8 cellular contexts compared by ENCODE assay signal in the genomic region with DNA sequence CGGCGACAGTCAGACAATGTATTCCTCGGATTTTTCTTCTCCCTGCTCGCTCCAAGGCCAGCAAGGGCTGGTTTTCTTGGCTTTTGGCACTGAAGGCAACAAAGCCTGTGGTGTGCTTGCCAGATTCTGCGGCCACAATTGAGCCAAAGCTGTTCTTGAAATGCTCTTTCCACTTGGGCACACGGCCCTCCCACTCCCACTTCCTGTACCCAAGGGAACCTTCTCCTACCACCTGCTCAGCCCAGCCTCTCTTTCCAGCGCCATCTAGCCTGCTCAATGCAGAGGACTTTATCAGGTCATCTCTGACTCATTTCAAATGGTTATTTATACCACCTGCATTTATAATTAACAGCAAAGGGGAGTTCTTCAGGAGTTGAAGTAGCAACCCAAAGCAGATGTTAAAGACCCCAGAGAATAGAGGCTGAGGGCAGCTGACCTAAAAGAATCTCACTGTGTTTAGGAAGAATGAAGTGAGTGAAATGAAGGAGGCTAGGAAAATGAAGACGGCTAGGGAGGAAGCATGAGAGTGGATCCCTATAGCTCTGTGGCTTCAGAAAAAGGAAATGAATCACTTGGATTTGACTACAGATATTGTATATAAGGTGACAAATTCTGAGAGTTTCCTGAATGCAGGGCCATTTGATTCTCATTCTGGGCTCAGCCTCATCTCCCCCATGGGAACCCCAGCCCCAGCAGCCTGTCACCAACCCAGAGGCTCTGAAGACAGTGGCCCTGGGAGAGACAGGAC.
DNase-seq lines count a peak whose midpoint lies in the region; ATAC-seq and TF ChIP-seq lines count a peak whose summit lies in the region.

No MANE protein-coding gene starts in this region.

- H4K91ac ChIP-seq in mesenchymal stem cell (ENCODE audit: low read length) (no peak overlapping the region), H9 (ENCODE audit: insufficient read length, low read depth, low read length) (no peak overlapping the region)

- H3K23ac ChIP-seq in mesenchymal stem cell (ENCODE audit: low read length in 2 of 2) (no peak overlapping the region), H9 (ENCODE audit: insufficient read length, low read depth, low read length) (no peak overlapping the region)

- H4K20me1 ChIP-seq in H9 (ENCODE audit: control insufficient read depth, insufficient read depth, insufficient read length), result no peaks in the 10 kb centered on the region

- H3K9me3 ChIP-seq in mesenchymal stem cell (ENCODE audit: control insufficient read depth, low read length) (no peaks in the 10 kb centered on the region), H9 (ENCODE audit: control insufficient read depth, low read depth, low read length) (no peaks in the 10 kb centered on the region)

- no peaks in the 10 kb centered on the region for H3K79me2 ChIP-seq in H9 (ENCODE audit: insufficient read depth, low read length)

- H2BK15ac ChIP-seq in mesenchymal stem cell (ENCODE audit: low read depth, poor library complexity, severe bottlenecking) (no peak overlapping the region), H9 (ENCODE audit: low read depth, low read length) (no peak overlapping the region)

- peak overlapping the region in 1 of 3 experiments; percentile 62; a peak in 1 of 7 replicates for H3K27ac Mint-ChIP-seq in H9
- H3K27ac Mint-ChIP-seq in naive thymus-derived CD8-positive, alpha-beta T cell, result no peak overlapping the region

- peaks cover 3 to 6% of the 10 kb centered on the region in 2 experiments for H3K4me1 Mint-ChIP-seq in H9
- H3K4me1 Mint-ChIP-seq in naive thymus-derived CD8-positive, alpha-beta T cell, result no peaks in the 10 kb centered on the region

- no peak overlapping the region for H3K4me3 ChIP-seq in mesenchymal stem cell (ENCODE audit: insufficient read depth in 1 of 2, low read depth in 1 of 2, low read length in 2 of 2)

- H3K79me1 ChIP-seq in mesenchymal stem cell (replicated peaks; ENCODE audit: low read length, poor library complexity, severe bottlenecking) (no peaks in the 10 kb centered on the region), H9 (ENCODE audit: insufficient read depth, low read depth, low read length, poor library complexity, severe bottlenecking) (no peaks in the 10 kb centered on the region)

- no peak overlapping the region for H2AK5ac ChIP-seq in mesenchymal stem cell (ENCODE audit: low read length, severe bottlenecking)
- H2AK5ac ChIP-seq in H9 (ENCODE audit: insufficient read length, low read length), result no peak overlapping the region

- DNase-seq in DMS79 (lab: John Stamatoyannopoulos, UW) (peak; percentile 74), GM20000 (ENCODE audit: low spot score) (peak; percentile 21), SW480 (ENCODE audit: low spot score) (peak; percentile 50), mesenchymal stem cell (peak; percentile 32), H9 (no peak)
- DNase-seq in naive thymus-derived CD8-positive, alpha-beta T cell, result no peak

- H3K4me3 Mint-ChIP-seq in H9, result no peak overlapping the region
- no peak overlapping the region for H3K4me3 Mint-ChIP-seq in naive thymus-derived CD8-positive, alpha-beta T cell

- no peak overlapping the region for H3T11ph ChIP-seq in H9 (ENCODE audit: low read length)

- H2AFZ ChIP-seq in mesenchymal stem cell (ENCODE audit: low read depth, low read length) (no peak overlapping the region), H9 (ENCODE audit: low read length) (no peak overlapping the region)

- H3K4ac ChIP-seq in mesenchymal stem cell (ENCODE audit: low read depth in 1 of 2, low read length in 2 of 2), result no peak overlapping the region
- no peak overlapping the region for H3K4ac ChIP-seq in H9 (ENCODE audit: low read depth, low read length)

- no peaks in the 10 kb centered on the region for H3K36me3 ChIP-seq in mesenchymal stem cell (ENCODE audit: control insufficient read depth in 1 of 2, insufficient read depth in 2 of 2, low read depth in 1 of 2, low read length in 2 of 2)

- H4K8ac ChIP-seq in mesenchymal stem cell (ENCODE audit: low read length) (no peak overlapping the region), H9 (replicated peaks; ENCODE audit: insufficient read length, low read depth, low read length) (no peak overlapping the region)

- H3K23me2 ChIP-seq in H9 (ENCODE audit: insufficient read length, low read depth, low read length, poor library complexity, severe bottlenecking), result no peaks in the 10 kb centered on the region

- no peak overlapping the region for H2BK120ac ChIP-seq in mesenchymal stem cell (ENCODE audit: low read depth, low read length)
- no peak overlapping the region for H2BK120ac ChIP-seq in H9 (ENCODE audit: low read depth, low read length, poor library complexity, severe bottlenecking)

- ATAC-seq in HG03558 (IDR thresholded peaks at IDR 0.05; ENCODE audit: extremely low read depth, unreplicated experiment) (peak; percentile 42), GM18867 (IDR thresholded peaks at IDR 0.05; ENCODE audit: unreplicated experiment) (no peak)
- ATAC-seq in naive thymus-derived CD8-positive, alpha-beta T cell, result no peak

- H3K4me1 ChIP-seq in mesenchymal stem cell (ENCODE audit: control insufficient read depth, insufficient read depth, low read depth, low read length) (peaks cover 14% of the 10 kb centered on the region), H9 (ENCODE audit: insufficient read depth, low read length) (peaks cover 2% of the 10 kb centered on the region; the same call in 1 of the 2 replicates)

- H2BK20ac ChIP-seq in H9 (ENCODE audit: low read depth, low read length, poor library complexity, severe bottlenecking), result no peak overlapping the region

- WGBS in mesenchymal stem cell, result 62% methylated on average over 8 of the region's 8 CpGs
- no CpG with 5 or more reads among the region's 8 CpGs for WGBS in H9 (ENCODE audit: extremely low coverage, insufficient read length, low lambda C conversion rate)

- TF ChIP-seq CTCF in GM20000 (IDR thresholded peaks at IDR 0.05; ENCODE audit: extremely low read depth, missing control alignments) (no peak), H9 (conservative IDR thresholded peaks at IDR 0.05) (no peak)

- no peak overlapping the region for H3K27ac ChIP-seq in mesenchymal stem cell (ENCODE audit: low read length, poor library complexity, severe bottlenecking)
- no peak overlapping the region for H3K27ac ChIP-seq in H9 (ENCODE audit: insufficient read length, low read depth, low read length)

- no peak overlapping the region for H4K5ac ChIP-seq in H9 (ENCODE audit: insufficient read length, low read depth, low read length)

- peak overlapping the region in 1 of 2 experiments; percentile 34 for H2BK12ac ChIP-seq in mesenchymal stem cell (ENCODE audit: low read length in 2 of 2)
- H2BK12ac ChIP-seq in H9 (ENCODE audit: insufficient read length, low read depth, low read length), result no peak overlapping the region

- no peak overlapping the region for H3K56ac ChIP-seq in H9 (ENCODE audit: insufficient read length, low read depth, low read length)

- H2BK5ac ChIP-seq in mesenchymal stem cell (ENCODE audit: low read depth, low read length, poor library complexity, severe bottlenecking) (no peak overlapping the region), H9 (ENCODE audit: insufficient read length, low read length) (no peak overlapping the region)

- H3K27me3 ChIP-seq in mesenchymal stem cell (ENCODE audit: control insufficient read depth in 1 of 2, insufficient read depth in 1 of 2, low read length in 2 of 2) (no peaks in the 10 kb centered on the region), H9 (ENCODE audit: insufficient read depth, low read length) (no peaks in the 10 kb centered on the region)

- H3K9ac ChIP-seq in mesenchymal stem cell (ENCODE audit: low read length) (no peak overlapping the region), H9 (ENCODE audit: extremely low read depth, insufficient read length, low read length) (no peak overlapping the region)

- H3K27me3 Mint-ChIP-seq in H9 (ENCODE audit: low read depth), result peaks cover 6% of the 10 kb centered on the region
- peaks cover 0 to 12% (median 2%) of the 10 kb centered on the region in 5 donors for H3K27me3 Mint-ChIP-seq in naive thymus-derived CD8-positive, alpha-beta T cell

- H3K9me3 Mint-ChIP-seq in H9, result no peaks in the 10 kb centered on the region
- H3K9me3 Mint-ChIP-seq in naive thymus-derived CD8-positive, alpha-beta T cell, result no peaks in the 10 kb centered on the region

- POLR2A ChIA-PET in naive thymus-derived CD8-positive, alpha-beta T cell (lab: Charles Lee), result no interaction called here

- H3K14ac ChIP-seq in mesenchymal stem cell (ENCODE audit: low read length in 2 of 2) (peak overlapping the region in 1 of 2 experiments; percentile 62), H9 (ENCODE audit: insufficient read depth, low read length) (no peak overlapping the region)

- no peaks in the 10 kb centered on the region for H3K36me3 Mint-ChIP-seq in H9 (ENCODE audit: insufficient read depth in 1 of 3, low read depth in 3 of 3)
- H3K36me3 Mint-ChIP-seq in naive thymus-derived CD8-positive, alpha-beta T cell, result no peaks in the 10 kb centered on the region

- H3K4me2 ChIP-seq in mesenchymal stem cell (ENCODE audit: low read length, poor library complexity, severe bottlenecking), result no peak overlapping the region
- H3K4me2 ChIP-seq in H9 (ENCODE audit: insufficient read depth, insufficient read length, low read length), result no peak overlapping the region

- H3K18ac ChIP-seq in mesenchymal stem cell (ENCODE audit: low read depth in 1 of 2, low read length in 2 of 2), result peak overlapping the region in 1 of 2 experiments; percentile 26
- no peak overlapping the region for H3K18ac ChIP-seq in H9 (ENCODE audit: insufficient read length, low read depth, low read length)

Comparison
In these comparisons a context has a peak if more than half of its experiments do, and no peak if none do; other contexts are left out.
1. DNase-seq: peak in DMS79 (single experiment), GM20000 (single experiment), SW480 (single experiment) and mesenchymal stem cell (single experiment); none in H9 (single experiment) and naive thymus-derived CD8-positive, alpha-beta T cell (0 of 10).